In the genomic region with DNA sequence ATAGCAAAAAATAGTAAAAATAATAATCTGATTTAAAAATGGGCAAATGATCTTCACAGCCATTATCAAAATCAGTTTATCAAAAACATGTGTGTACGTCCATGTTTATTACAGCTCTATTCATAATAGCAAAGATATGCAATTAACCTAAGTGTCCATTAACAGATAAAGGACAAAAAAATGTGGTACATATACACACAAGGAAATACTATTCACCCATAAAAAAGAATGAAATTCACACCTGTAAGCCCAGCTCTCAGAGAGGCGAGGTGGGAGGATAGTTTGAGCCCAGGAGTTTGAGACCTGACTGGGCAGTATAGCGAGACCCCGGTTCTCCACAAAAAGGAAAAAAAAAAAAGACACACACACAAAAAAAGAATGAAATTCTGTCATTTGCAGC, we compare ENCODE assay signal across 22 cellular contexts.
"Had no signal": no experiment of that assay in that cellular context is flagged by ENCODE, and none has a peak within 500 bp of the region (broad histone marks: within the 10 kb centered on the region; RNA-seq: fewer than 3 reads in every experiment).

No MANE protein-coding gene starts in this region.

- H3K27ac ChIP-seq: SJSA1, SK-N-MC had no signal

- H3K27me3 Mint-ChIP-seq: IgD-negative memory B cell had no signal

- DNase-seq: KBM-7, MG63, NCI-H1092, NCI-H1105 treated with DMSO at 0.1 percent for 48 hours, NCI-H1436, NCI-H187, NCI-H2029, NCI-H2081 treated with DMSO at 0.1 percent for 48 hours, NCI-H2171, NCI-H226, NCI-H446, NCI-H510A, NCI-H524 treated with DMSO at 0.1 percent for 48 hours, NCI-H69, NCI-H774, Right ventricle myocardium superior, RPMI8226, SIG-M5 had no signal

- H3K4me3 ChIP-seq: MG63, SJSA1, SK-N-MC had no signal

- H3K9me3 Mint-ChIP-seq: IgD-negative memory B cell had no signal

- H3K36me3 ChIP-seq: MG63, SJSA1 had no signal

- H3K27me3 ChIP-seq: MG63, SJSA1 had no signal

- H3K4me3 Mint-ChIP-seq: IgD-negative memory B cell had no signal

- H3K27ac Mint-ChIP-seq: IgD-negative memory B cell had no signal

- H3K9me3 ChIP-seq: MG63, SJSA1 had no signal

- FAIRE-seq: RCC 7860 had no signal
